In the genomic region with DNA sequence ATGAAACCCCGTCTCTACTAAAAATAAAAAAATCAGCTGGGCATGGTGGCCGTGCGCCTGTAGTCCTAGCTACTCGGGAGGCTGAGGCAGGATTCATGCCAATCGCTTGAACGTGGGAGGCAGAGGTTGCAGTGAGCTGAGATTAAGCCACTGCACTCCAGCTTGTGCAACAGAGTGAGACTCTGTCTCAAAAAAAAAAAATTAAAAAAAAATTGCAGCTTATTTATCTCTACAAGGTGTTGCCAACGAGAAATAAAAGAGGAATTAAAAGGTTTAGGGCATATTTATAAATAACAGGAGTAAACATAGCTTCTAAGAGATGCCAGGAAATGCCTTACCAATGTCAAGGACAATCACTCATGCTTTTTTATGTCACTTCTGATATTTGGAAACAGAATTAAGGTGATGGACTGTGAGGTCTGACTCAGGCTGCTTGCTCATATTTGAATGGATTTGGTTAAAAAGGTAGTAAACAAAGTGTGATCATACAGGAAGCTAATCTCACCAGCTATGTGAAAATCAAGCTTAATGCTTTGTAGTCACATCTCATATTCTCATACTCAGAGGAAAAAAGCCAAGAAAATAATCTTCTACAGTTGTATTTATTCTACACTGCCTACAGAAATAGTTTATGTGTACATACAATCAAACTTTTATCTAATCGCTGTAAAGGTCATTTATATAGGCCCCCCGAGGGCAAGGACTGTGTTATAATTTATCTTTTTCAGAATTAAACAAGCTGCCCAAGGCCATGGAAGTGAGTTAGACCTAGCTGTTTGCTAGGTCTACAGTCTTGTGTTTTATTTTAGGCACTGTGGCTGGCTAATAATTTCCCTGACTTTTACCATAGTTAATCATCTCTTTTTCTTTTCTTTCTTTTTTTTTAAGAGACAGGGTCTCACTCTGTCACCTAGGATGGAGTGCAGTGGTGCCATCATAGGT, we compare ENCODE assay signal across 28 cellular contexts.
"Had no signal": no experiment of that assay in that cellular context is flagged by ENCODE, and none has a peak within 500 bp of the region (broad histone marks: within the 10 kb centered on the region; RNA-seq: fewer than 3 reads in every experiment).

No MANE protein-coding gene starts in this region.

- H3K27me3 ChIP-seq: body of pancreas, cardiac muscle cell, esophagus muscularis mucosa, neutrophil, ovary, suprapubic skin, tibial artery had no signal

- H3K27ac ChIP-seq: cardiac muscle cell, esophagus muscularis mucosa, neutrophil, ovary, psoas muscle, suprapubic skin, tibial artery, WERI-Rb-1 had no signal

- H3K27ac Mint-ChIP-seq: activated CD4-positive, alpha-beta memory T cell treated with anti-CD3 and anti-CD28 coated beads, Interleukin-2, amount 10 ng/mL, durations not matched to agents 7 days and 5 days; activated CD4-positive, alpha-beta T cell treated with anti-CD3 and anti-CD28 coated beads, Interleukin-2, amount 10 ng/mL, durations not matched to agents 24 days and 14 days; nephron progenitor cell; T-helper 1 cell treated with Interleukin-12 subunit alpha and Interleukin-12 subunit beta and Interleukin-4 antibody, amounts not matched to agents 30 μg/mL and 1 μg/mL, for 36 hours had no signal

- H3K4me3 ChIP-seq: body of pancreas, cardiac muscle cell, esophagus muscularis mucosa, ovary, psoas muscle, suprapubic skin, tibial artery had no signal

- H3K9me3 Mint-ChIP-seq: activated CD4-positive, alpha-beta memory T cell treated with anti-CD3 and anti-CD28 coated beads, Interleukin-2, amount 10 ng/mL, durations not matched to agents 7 days and 5 days; activated CD4-positive, alpha-beta T cell treated with anti-CD3 and anti-CD28 coated beads, Interleukin-2, amount 10 ng/mL, durations not matched to agents 24 days and 14 days; activated naive CD4-positive, alpha-beta T cell treated with anti-CD3 and anti-CD28 coated beads, Interleukin-2, amount 50 U/mL, for 72 hours; T-helper 1 cell treated with Interleukin-12 subunit alpha and Interleukin-12 subunit beta and Interleukin-4 antibody, amounts not matched to agents 30 μg/mL and 1 μg/mL, for 36 hours had no signal

- H3K4me1 ChIP-seq: body of pancreas, esophagus muscularis mucosa, psoas muscle, suprapubic skin, tibial artery had no signal

- DNase-seq: activated CD4-positive, alpha-beta memory T cell treated with anti-CD3 and anti-CD28 coated beads, Interleukin-2, amount 10 ng/mL, durations not matched to agents 7 days and 5 days; activated CD4-positive, alpha-beta T cell treated with anti-CD3 and anti-CD28 coated beads, Interleukin-2, amount 10 ng/mL, durations not matched to agents 24 days and 14 days; activated CD8-positive, alpha-beta memory T cell treated with anti-CD3 and anti-CD28 coated beads, Interleukin-2, amount 10 ng/mL, durations not matched to agents 7 days and 5 days; activated naive CD4-positive, alpha-beta T cell; activated T-cell treated with anti-CD3 and anti-CD28 coated beads, Interleukin-2, amount 50 U/mL, for 48 hours; anterior cingulate cortex; body of pancreas; cortex of kidney; left colon; mammary epithelial cell; nephron progenitor cell; ovary; psoas muscle; right cardiac atrium; stimulated activated CD4-positive, alpha-beta T cell treated with anti-CD3 and anti-CD28 coated beads, Interleukin-15, amount 100 ng/mL, for 24 hours; stimulated activated CD4-positive, alpha-beta T cell treated with anti-CD3 and anti-CD28 coated beads, Interleukin-2, amount 100 ng/mL, for 24 hours; stimulated activated naive CD4-positive, alpha-beta T cell; T-helper 9 cell; tibial artery; WERI-Rb-1 had no signal

- H3K9me3 ChIP-seq: body of pancreas, esophagus muscularis mucosa, neutrophil, ovary, psoas muscle, suprapubic skin, tibial artery had no signal

- ATAC-seq: activated CD8-positive, alpha-beta memory T cell treated with anti-CD3 and anti-CD28 coated beads, Interleukin-2, amount 10 ng/mL, durations not matched to agents 7 days and 5 days; body of pancreas; left colon; psoas muscle; right cardiac atrium had no signal

- H3K27me3 Mint-ChIP-seq: activated CD4-positive, alpha-beta memory T cell treated with anti-CD3 and anti-CD28 coated beads, Interleukin-2, amount 10 ng/mL, durations not matched to agents 7 days and 5 days; activated CD4-positive, alpha-beta T cell treated with anti-CD3 and anti-CD28 coated beads, Interleukin-2, amount 10 ng/mL, durations not matched to agents 24 days and 14 days; activated CD8-positive, alpha-beta memory T cell treated with anti-CD3 and anti-CD28 coated beads, Interleukin-2, amount 10 ng/mL, durations not matched to agents 7 days and 5 days had no signal

- H3K4me3 Mint-ChIP-seq: activated CD4-positive, alpha-beta memory T cell treated with anti-CD3 and anti-CD28 coated beads, Interleukin-2, amount 10 ng/mL, durations not matched to agents 7 days and 5 days; activated CD4-positive, alpha-beta T cell treated with anti-CD3 and anti-CD28 coated beads, Interleukin-2, amount 10 ng/mL, durations not matched to agents 24 days and 14 days; activated CD8-positive, alpha-beta memory T cell treated with anti-CD3 and anti-CD28 coated beads, Interleukin-2, amount 10 ng/mL, durations not matched to agents 7 days and 5 days; nephron progenitor cell; T-helper 1 cell treated with Interleukin-12 subunit alpha and Interleukin-12 subunit beta and Interleukin-4 antibody, amounts not matched to agents 30 μg/mL and 1 μg/mL, for 36 hours had no signal

- H3K36me3 ChIP-seq: cardiac muscle cell, neutrophil, ovary, suprapubic skin, tibial artery, WERI-Rb-1 had no signal

- FAIRE-seq: endothelial cell of umbilical vein, frontal cortex had no signal

- H3K4me1 Mint-ChIP-seq: nephron progenitor cell had no signal
